In the genomic region with DNA sequence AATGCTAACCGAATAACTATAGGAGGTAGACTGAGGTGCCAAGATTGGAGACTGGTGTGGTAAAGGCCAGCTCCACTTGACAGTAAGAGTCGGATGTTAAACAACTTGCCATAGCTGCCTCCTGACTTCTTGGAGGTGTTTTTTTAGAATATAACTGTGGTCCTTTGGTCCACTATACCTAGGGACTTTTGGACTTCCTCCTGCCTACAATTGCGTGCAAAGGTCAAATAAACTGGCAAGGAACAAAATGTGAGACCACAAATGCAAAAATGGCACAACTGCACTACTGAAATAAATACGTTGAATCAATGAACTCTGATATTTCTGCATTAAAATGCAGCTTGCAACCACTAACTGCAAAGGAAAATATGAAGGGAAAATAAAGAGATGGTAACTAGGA, we compare ENCODE assay signal across 35 cellular contexts.
"Had no signal": no experiment of that assay in that cellular context is flagged by ENCODE, and none has a peak within 500 bp of the region (broad histone marks: within the 10 kb centered on the region; RNA-seq: fewer than 3 reads in every experiment).

No MANE protein-coding gene starts in this region.

- H3K36me3 ChIP-seq: MG63 had no signal

- H3K4me3 ChIP-seq: MG63 had no signal

- H3K9me3 ChIP-seq: MG63 had no signal

- DNase-seq: Kasumi-1, MG63, MM.1S, MV-4-11, NCI-H1048, NCI-H1092, NCI-H1092 treated with DMSO at 0.1 percent for 48 hours, NCI-H1105, NCI-H1105 treated with DMSO at 0.1 percent for 48 hours, NCI-H1417, NCI-H1417 treated with DMSO at 0.1 percent for 48 hours, NCI-H1436, NCI-H1436 treated with DMSO at 0.1 percent for 48 hours, NCI-H146, NCI-H1694, NCI-H1694 treated with DMSO at 0.1 percent for 48 hours, NCI-H187, NCI-H187 treated with DMSO at 0.1 percent for 48 hours, NCI-H1930, NCI-H2029, NCI-H2029 treated with DMSO at 0.1 percent for 48 hours, NCI-H2081, NCI-H2081 treated with DMSO at 0.1 percent for 48 hours, NCI-H2107, NCI-H2171, NCI-H2171 treated with DMSO at 0.1 percent for 48 hours, NCI-H2227 treated with DMSO at 0.1 percent for 48 hours, NCI-H226, NCI-H345, NCI-H446, NCI-H446 treated with DMSO at 0.1 percent for 48 hours, NCI-H510A, NCI-H510A treated with DMSO at 0.1 percent for 48 hours, NCI-H524, NCI-H524 treated with DMSO at 0.1 percent for 48 hours had no signal

- H3K27me3 ChIP-seq: MG63 had no signal
